In genomic region chrX:23773601-23774175, GRCh38 we compare ENCODE assay signal across 8 cellular contexts. TPM values are rescaled to one million over a fixed set of nuclear protein-coding genes. Genes with fewer than 3 reads are reported as not detected.
DNase-seq lines count a peak whose midpoint lies in the region; ATAC-seq and TF ChIP-seq lines count a peak whose summit lies in the region.

No MANE protein-coding gene starts in this region.

- CTCF ChIA-PET in WTC11 (lab: Charles Lee) = no interaction called here

- peak overlapping the region; percentile 80; the same call in 1 of the 2 replicates for H3K27ac Mint-ChIP-seq in WTC11

- peak overlapping the region; percentile 69 for H3K27ac ChIP-seq in lower lobe of right lung

- no peak overlapping the region for H3K4me3 Mint-ChIP-seq in WTC11

- TF ChIP-seq CTCF in WTC11 (IDR thresholded peaks at IDR 0.05) (no peak), lower lobe of right lung (IDR thresholded peaks at IDR 0.05) (no peak)

- no peaks in the 10 kb centered on the region for H3K36me3 ChIP-seq in lower lobe of right lung

- H3K4me3 ChIP-seq in lower lobe of right lung = no peak overlapping the region

- H3K4me1 Mint-ChIP-seq in WTC11 = no peaks in the 10 kb centered on the region

- peak; percentile 59 for DNase-seq in A172 (ENCODE audit: low spot score)
- DNase-seq in WTC11 (ENCODE audit: low spot score) = no peak
- DNase-seq in lower lobe of right lung = no peak
- DNase-seq in ureter (ENCODE audit: low spot score) = no peak
- no peak for DNase-seq in DMS114 treated with DMSO at 0.1 percent for 48 hours (lab: John Stamatoyannopoulos, UW; ENCODE audit: unreplicated experiment)
- DNase-seq in iPS-NIHi7 (ENCODE audit: extremely low spot score) = no peak

- intact Hi-C loops in lower lobe of right lung (cut with DNase I) = no loop called here

- peak; percentile 81 for ATAC-seq in GM19328 (IDR thresholded peaks at IDR 0.05; ENCODE audit: unreplicated experiment)
- ATAC-seq in HG03280 (IDR thresholded peaks at IDR 0.05; ENCODE audit: unreplicated experiment) = peak; percentile 87
- ATAC-seq in WTC11 = no peak
- ATAC-seq in lower lobe of right lung = peak; percentile 66 to 68

- no peaks in the 10 kb centered on the region for H3K9me3 Mint-ChIP-seq in WTC11

- no peaks in the 10 kb centered on the region for H3K4me1 ChIP-seq in lower lobe of right lung

- H3K9me3 ChIP-seq in lower lobe of right lung = no peaks in the 10 kb centered on the region

- no peaks in the 10 kb centered on the region for H3K27me3 ChIP-seq in lower lobe of right lung (ENCODE audit: low read depth)

- H3K36me3 Mint-ChIP-seq in WTC11 = no peaks in the 10 kb centered on the region

- POLR2A ChIA-PET in WTC11 (lab: Charles Lee) = no interaction called here

- no peaks in the 10 kb centered on the region for H3K27me3 Mint-ChIP-seq in WTC11 (ENCODE audit: low read depth)

TF ChIP-seq in WTC11, 78 proteins besides CTCF, POLR2A, EP300 and RAD21:
- TF ChIP-seq FOXP4 (CRISPR knock-in tag; IDR thresholded peaks at IDR 0.05) (no peak), E2F1 (CRISPR knock-in tag; IDR thresholded peaks at IDR 0.05) (no peak), USF2 (CRISPR knock-in tag; IDR thresholded peaks at IDR 0.05) (no peak), ATF1 (CRISPR knock-in tag; IDR thresholded peaks at IDR 0.05) (no peak), MAX (CRISPR knock-in tag; IDR thresholded peaks at IDR 0.05) (no peak), JUN (CRISPR knock-in tag; IDR thresholded peaks at IDR 0.05) (no peak), HMGXB4 (CRISPR knock-in tag; IDR thresholded peaks at IDR 0.05) (no peak), ETV6 (CRISPR knock-in tag; IDR thresholded peaks at IDR 0.05) (no peak), FOXK1 (CRISPR knock-in tag; IDR thresholded peaks at IDR 0.05) (no peak)

RNA-seq across cellular contexts. Expression of gene SAT1, which starts 9.3 kb away (rescaled TPM):
- 61.6 and 86.7 TPM in 2 replicates for total RNA-seq in A172 (2014; rRNA removed; shearing (Covaris generic))
- total RNA-seq in WTC11 (2021) (52.6 to 70.7 TPM (median 55.8 TPM) in 3 replicates), lower lobe of right lung (716 TPM), ureter (205 TPM)

RNA-seq across cellular contexts. Expression of gene ACOT9, which starts 30.6 kb away (rescaled TPM):
- total RNA-seq in A172 (2014; rRNA removed; shearing (Covaris generic)) = 135 and 176 TPM in 2 replicates
- total RNA-seq in WTC11 (2021) = 27.6 to 32.6 TPM (median 29.3 TPM) in 3 replicates
- 45.9 TPM for total RNA-seq in lower lobe of right lung
- 31.0 TPM for total RNA-seq in ureter
